1 cellular context compared by ENCODE assay signal in genomic region chr9:23324511-23324910, GRCh38.
TF ChIP-seq lines count a peak whose summit lies in the region.

No MANE protein-coding gene starts in this region.

TF ChIP-seq in GM23338, 12 proteins besides CTCF, POLR2A, EP300 and RAD21 (continued from another document):
- TF ChIP-seq ZNF462 (CRISPR knock-in tag; IDR thresholded peaks at IDR 0.05), result no peak
- no peak for TF ChIP-seq EZH2 (IDR thresholded peaks at IDR 0.05; ENCODE audit: low read depth, unreplicated experiment)
- peak; percentile 85; the same call in 1 of the 2 replicates for TF ChIP-seq NANOG (IDR thresholded peaks at IDR 0.05; ENCODE audit: borderline replicate concordance)
- no peak for TF ChIP-seq POLR2AphosphoS5 (IDR thresholded peaks at IDR 0.05; ENCODE audit: low read depth)
- TF ChIP-seq ETS1 (IDR thresholded peaks at IDR 0.05), result no peak
- no peak for TF ChIP-seq STAT1 (IDR thresholded peaks at IDR 0.05; ENCODE audit: unreplicated experiment)
